In the genomic region with DNA sequence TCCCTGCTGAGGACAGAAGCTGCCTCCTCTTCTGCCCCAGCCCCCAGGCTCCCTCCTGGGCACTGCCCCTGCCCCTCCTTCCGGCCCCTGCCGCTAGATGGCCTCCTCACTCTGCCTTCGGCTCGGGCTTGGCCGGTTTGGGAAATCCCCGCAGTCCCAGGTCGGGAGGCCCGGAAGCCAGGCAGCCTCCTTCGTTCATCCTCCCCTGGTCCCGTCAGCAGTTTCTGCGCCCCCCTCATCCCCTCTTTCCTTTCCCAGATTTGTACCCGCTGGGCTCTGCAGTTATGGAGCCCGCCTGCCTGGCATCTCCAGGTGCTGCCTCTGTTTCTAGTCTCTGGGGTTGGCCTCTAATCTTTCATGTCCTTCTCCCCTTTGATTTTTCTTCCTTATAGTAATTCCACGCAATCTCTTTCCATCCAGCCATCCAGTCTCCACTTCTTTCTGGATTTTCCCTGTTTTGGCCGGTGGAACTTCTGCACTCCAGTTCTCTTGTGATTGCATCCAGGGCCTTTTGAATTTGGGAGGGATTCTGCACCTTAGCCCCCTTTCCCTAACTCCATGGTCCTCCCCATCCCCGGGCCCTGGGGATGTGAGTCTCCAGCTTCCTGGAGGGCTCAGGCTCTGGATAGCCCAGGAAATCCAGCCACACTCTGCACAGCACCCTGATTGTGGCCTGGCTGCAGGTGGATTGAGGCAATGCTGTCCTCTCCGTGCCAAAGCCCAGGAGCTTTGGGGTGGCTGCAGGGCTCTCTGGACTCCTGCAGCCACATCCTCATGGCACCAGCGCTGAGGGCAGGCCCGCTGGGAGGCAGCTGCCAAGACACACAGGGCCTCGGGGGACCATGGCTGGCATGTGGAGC, we compare ENCODE assay signal across 1 cellular context.
A peak's percentile ranks its signal among the peaks of the same experiment; 100 is the strongest.
TF ChIP-seq lines count a peak whose summit lies in the region.

No MANE protein-coding gene starts in this region.

TF ChIP-seq in H1, 55 proteins besides CTCF, POLR2A, EP300 and RAD21 (continued from another document):
- TF ChIP-seq CHD7 (IDR thresholded peaks at IDR 0.05; ENCODE audit: insufficient replicate concordance, low read length) (no peak), SIN3A (conservative IDR thresholded peaks at IDR 0.05 in 1 of 2, IDR thresholded peaks at IDR 0.05 in 1 of 2; ENCODE audit: low read depth in 1 of 2, low read length in 2 of 2) (no peak), KDM1A (IDR thresholded peaks at IDR 0.05; ENCODE audit: borderline replicate concordance, low read length) (0 out of 2 replicates have a peak, but pooled peaks have one; percentile 14), JUND (IDR thresholded peaks at IDR 0.05; ENCODE audit: low read length) (peak; percentile 61), CBX8 (IDR thresholded peaks at IDR 0.05; ENCODE audit: borderline replicate concordance, low read depth, low read length) (no peak)
- TF ChIP-seq, protein P1, sequence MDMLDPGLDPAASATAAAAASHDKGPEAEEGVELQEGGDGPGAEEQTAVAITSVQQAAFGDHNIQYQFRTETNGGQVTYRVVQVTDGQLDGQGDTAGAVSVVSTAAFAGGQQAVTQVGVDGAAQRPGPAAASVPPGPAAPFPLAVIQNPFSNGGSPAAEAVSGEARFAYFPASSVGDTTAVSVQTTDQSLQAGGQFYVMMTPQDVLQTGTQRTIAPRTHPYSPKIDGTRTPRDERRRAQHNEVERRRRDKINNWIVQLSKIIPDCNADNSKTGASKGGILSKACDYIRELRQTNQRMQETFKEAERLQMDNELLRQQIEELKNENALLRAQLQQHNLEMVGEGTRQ (IDR thresholded peaks at IDR 0.05; ENCODE audit: low read length) = no peak
- TF ChIP-seq, protein P2, sequence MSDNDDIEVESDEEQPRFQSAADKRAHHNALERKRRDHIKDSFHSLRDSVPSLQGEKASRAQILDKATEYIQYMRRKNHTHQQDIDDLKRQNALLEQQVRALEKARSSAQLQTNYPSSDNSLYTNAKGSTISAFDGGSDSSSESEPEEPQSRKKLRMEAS (IDR thresholded peaks at IDR 0.05) = peak; percentile 11; the same call in 1 of the 2 replicates
TF ChIP-seq in H1: peak in this region for 4.
